Comparison of ENCODE assay signal across 25 cellular contexts in the genomic region with DNA sequence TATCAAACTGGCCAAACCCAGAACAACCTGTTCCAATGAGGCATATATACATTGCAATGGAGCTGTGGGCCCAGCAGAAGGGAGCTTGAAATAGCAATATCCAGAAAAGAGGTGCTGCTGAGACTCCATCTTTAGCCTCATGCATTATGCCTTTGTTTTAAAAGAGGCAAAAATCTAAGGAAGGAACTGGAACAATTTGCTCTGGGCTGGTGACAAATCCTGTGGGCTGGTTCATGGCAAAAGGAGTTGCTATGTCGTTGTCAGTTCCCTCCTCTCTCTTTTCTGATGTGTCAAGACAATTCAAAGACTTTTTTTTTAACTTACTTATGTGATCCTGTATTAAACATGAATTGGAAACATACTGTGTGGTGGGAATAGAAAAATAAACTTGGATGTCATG.
"Had no signal": no experiment of that assay in that cellular context is flagged by ENCODE, and none has a peak within 500 bp of the region (broad histone marks: within the 10 kb centered on the region; RNA-seq: fewer than 3 reads in every experiment).

No MANE protein-coding gene starts in this region.

- DNase-seq: naive thymus-derived CD4-positive, alpha-beta T cell; natural killer cell; occipital lobe; ovary; right cardiac atrium; right lobe of liver; sigmoid colon; small intestine; stimulated activated CD4-positive, alpha-beta T cell treated with anti-CD3 and anti-CD28 coated beads, Interleukin-15, amount 100 ng/mL, for 24 hours; stimulated activated CD4-positive, alpha-beta T cell treated with anti-CD3 and anti-CD28 coated beads, Interleukin-2, amount 100 ng/mL, for 24 hours; stimulated activated CD4-positive, alpha-beta T cell treated with anti-CD3 and anti-CD28 coated beads, Interleukin-2, amount 100 ng/mL, for 48 hours; stimulated activated CD4-positive, alpha-beta T cell treated with anti-CD3 and anti-CD28 coated beads, Interleukin-4, amount 100 ng/mL, for 24 hours; stimulated activated naive B cell treated with anti-CD40 and anti-IgM and Interleukin-4, amounts not matched to agents 10 μg/mL and 1 μg/mL and 100 μg/mL, for 72 hours; stimulated activated naive CD4-positive, alpha-beta T cell treated with Interleukin-2 at 50 U/mL for 16 hours; stomach; testis; tibial artery; transverse colon; upper lobe of right lung; uterus had no signal

- H3K36me3 ChIP-seq: neural progenitor cell, ovary, prostate gland, right lobe of liver, sigmoid colon, stomach, suprapubic skin, tibial artery, transverse colon, upper lobe of right lung, uterus had no signal

- H3K27me3 ChIP-seq: neural progenitor cell, ovary, right lobe of liver, sigmoid colon, stomach, suprapubic skin, testis, tibial artery, transverse colon, upper lobe of right lung, uterus had no signal

- H3K4me1 ChIP-seq: parathyroid adenoma, prostate gland, right lobe of liver, sigmoid colon, stomach, suprapubic skin, testis, tibial artery, transverse colon, upper lobe of right lung, uterus had no signal

- H3K9me3 ChIP-seq: ovary, prostate gland, right lobe of liver, sigmoid colon, testis, tibial artery, transverse colon, upper lobe of right lung, uterus had no signal

- ATAC-seq: naive thymus-derived CD4-positive, alpha-beta T cell; natural killer cell; right cardiac atrium; right lobe of liver; stimulated activated effector memory CD8-positive, alpha-beta T cell treated with anti-CD3 and anti-CD28 coated beads, Interleukin-12 subunit alpha, Interleukin-12 subunit beta, amount 100 ng/mL, for 72 hours; stimulated activated naive B cell treated with anti-CD40 and anti-IgM and Interleukin-4, amounts not matched to agents 10 μg/mL and 1 μg/mL and 100 μg/mL, for 72 hours; upper lobe of right lung had no signal

- H3K4me3 ChIP-seq: neural progenitor cell, ovary, prostate gland, right lobe of liver, sigmoid colon, stomach, suprapubic skin, testis, tibial artery, transverse colon, upper lobe of right lung, uterus had no signal

- H3K27ac ChIP-seq: neural progenitor cell, ovary, parathyroid adenoma, prostate gland, right lobe of liver, sigmoid colon, stomach, suprapubic skin, testis, tibial artery, transverse colon, upper lobe of right lung, uterus had no signal
